Comparison of ENCODE assay signal across 14 cellular contexts in genomic region chr1:53329183-53329544, GRCh38. TPM values are rescaled to one million over a fixed set of nuclear protein-coding genes. Genes with fewer than 3 reads are reported as not detected.
DNase-seq lines count a peak whose midpoint lies in the region; ATAC-seq, FAIRE-seq and TF ChIP-seq lines count a peak whose summit lies in the region.
"Had no signal": no experiment of that assay in that cellular context is flagged by ENCODE, and none has a peak within 500 bp of the region (broad histone marks: within the 10 kb centered on the region; RNA-seq: fewer than 3 reads in every experiment).

No MANE protein-coding gene starts in this region.

- no peaks in the 10 kb centered on the region for H3K9me3 Mint-ChIP-seq in CD8-positive, alpha-beta T cell
- H3K9me3 Mint-ChIP-seq in activated naive CD8-positive, alpha-beta T cell (ENCODE audit: low read depth), result no peaks in the 10 kb centered on the region
- peaks cover 0 to 1% (median 0%) of the 10 kb centered on the region in 11 donors for H3K9me3 Mint-ChIP-seq in naive thymus-derived CD4-positive, alpha-beta T cell

- H3K4me3 ChIP-seq in CD8-positive, alpha-beta T cell (ENCODE audit: low read depth, low read length), result no peak overlapping the region
- H3K4me3 ChIP-seq in HL-60 (replicated peaks; ENCODE audit: insufficient read depth, low read length), result peak overlapping the region; percentile 8; the same call in 1 of the 2 replicates
- no peak overlapping the region for H3K4me3 ChIP-seq in naive thymus-derived CD4-positive, alpha-beta T cell (ENCODE audit: low read length)
- H3K4me3 ChIP-seq: thoracic aorta had no signal

- POLR2A ChIA-PET in CD8-positive, alpha-beta T cell (lab: Charles Lee), result no interaction called here
- POLR2A ChIA-PET in naive thymus-derived CD4-positive, alpha-beta T cell (lab: Charles Lee), result no interaction called here

- H3K4me3 Mint-ChIP-seq in CD8-positive, alpha-beta T cell, result peak overlapping the region; percentile 55
- H3K4me3 Mint-ChIP-seq in activated naive CD8-positive, alpha-beta T cell, result peak overlapping the region; percentile 61
- H3K4me3 Mint-ChIP-seq in naive thymus-derived CD4-positive, alpha-beta T cell, result peak overlapping the region in 8 of 10 donors; percentile 29 to 93 (median 58)

- FAIRE-seq in HTR-8/SVneo (lab: Jason Lieb, UNC), result no peak

- H3K4me1 ChIP-seq in CD8-positive, alpha-beta T cell (ENCODE audit: insufficient read depth, low read length), result peaks cover 6% of the 10 kb centered on the region
- peaks cover 5 to 14% of the 10 kb centered on the region in 2 donors for H3K4me1 ChIP-seq in naive thymus-derived CD4-positive, alpha-beta T cell (ENCODE audit: control insufficient read depth in 2 of 2, insufficient read depth in 2 of 2, low read length in 2 of 2)
- peaks cover 10% of the 10 kb centered on the region for H3K4me1 ChIP-seq in foreskin keratinocyte

- H3K4me1 Mint-ChIP-seq in CD8-positive, alpha-beta T cell (ENCODE audit: low read depth), result peaks cover 16% of the 10 kb centered on the region
- H3K4me1 Mint-ChIP-seq in activated naive CD8-positive, alpha-beta T cell (ENCODE audit: low read depth), result peaks cover 15% of the 10 kb centered on the region
- H3K4me1 Mint-ChIP-seq in naive thymus-derived CD4-positive, alpha-beta T cell, result peaks cover 4 to 40% (median 12%) of the 10 kb centered on the region in 7 donors

- H3K9me3 ChIP-seq in CD8-positive, alpha-beta T cell (ENCODE audit: low read length), result no peaks in the 10 kb centered on the region
- no peaks in the 10 kb centered on the region for H3K9me3 ChIP-seq in naive thymus-derived CD4-positive, alpha-beta T cell (ENCODE audit: control insufficient read depth in 2 of 3, low read length in 3 of 3)
- H3K9me3 ChIP-seq: thoracic aorta had no signal

- no peaks in the 10 kb centered on the region for H3K27me3 Mint-ChIP-seq in CD8-positive, alpha-beta T cell (ENCODE audit: low read depth)
- no peaks in the 10 kb centered on the region for H3K27me3 Mint-ChIP-seq in activated naive CD8-positive, alpha-beta T cell
- no peaks in the 10 kb centered on the region for H3K27me3 Mint-ChIP-seq in naive thymus-derived CD4-positive, alpha-beta T cell

- intact Hi-C loops in CD8-positive, alpha-beta T cell (cut with DNase I, micrococcal nuclease), result loop anchor here (2.0 to 10.0 kb wide), 11 partner anchors 38 to 1272 kb away; partner anchors contain the start of genes CC2D1B (in 2 of the 2), BTF3L4 (in 1 of the 2), CZIB (in 1 of the 2) and ECHDC2 (in 1 of the 2)
- intact Hi-C loops in naive thymus-derived CD4-positive, alpha-beta T cell (cut with micrococcal nuclease), result loop anchor here (2.0 to 10.0 kb wide), 7 partner anchors 37 to 1436 kb away; partner anchors contain the start of genes BTF3L4 (in 2 of the 2), TXNDC12 (in 2 of the 2), NDC1 (in 1 of the 2) and PARS2 (in 1 of the 2)

- no peaks in the 10 kb centered on the region for H3K36me3 ChIP-seq in CD8-positive, alpha-beta T cell (ENCODE audit: insufficient read depth, low read length)
- peaks cover 0 to 4% (median 0%) of the 10 kb centered on the region in 3 experiments for H3K36me3 ChIP-seq in naive thymus-derived CD4-positive, alpha-beta T cell (ENCODE audit: control insufficient read depth in 2 of 3, insufficient read depth in 3 of 3, low read length in 3 of 3)
- H3K36me3 ChIP-seq: thoracic aorta had no signal

- DNase-seq in CD8-positive, alpha-beta T cell, result no peak
- DNase-seq in HL-60 (ENCODE audit: low read depth in 1 of 2, low spot score in 1 of 2), result no peak
- DNase-seq in naive thymus-derived CD4-positive, alpha-beta T cell, result no peak
- DNase-seq in NCI-H82 treated with DMSO at 0.1 percent for 48 hours (lab: John Stamatoyannopoulos, UW; ENCODE audit: unreplicated experiment), result no peak
- DNase-seq in HTR-8/SVneo (ENCODE audit: insufficient read length, low spot score), result no peak
- no peak for DNase-seq in foreskin keratinocyte
- no peak for DNase-seq in cerebellar cortex (ENCODE audit: low spot score)
- DNase-seq: NCI-H2081, PC-9 had no signal

- H3K27me3 ChIP-seq in CD8-positive, alpha-beta T cell (ENCODE audit: insufficient read depth, low read length), result no peaks in the 10 kb centered on the region
- H3K27me3 ChIP-seq in HL-60 (ENCODE audit: insufficient read depth, poor library complexity, severe bottlenecking) (no peaks in the 10 kb centered on the region), foreskin keratinocyte (peaks cover 2% of the 10 kb centered on the region)
- H3K27me3 ChIP-seq in naive thymus-derived CD4-positive, alpha-beta T cell (ENCODE audit: control insufficient read depth in 2 of 2, insufficient read depth in 2 of 2, low read length in 2 of 2), result no peaks in the 10 kb centered on the region

- no peak overlapping the region for H3K27ac ChIP-seq in CD8-positive, alpha-beta T cell (ENCODE audit: low read depth, low read length)
- H3K27ac ChIP-seq in HL-60 (replicated peaks) (no peak overlapping the region), foreskin keratinocyte (no peak overlapping the region)
- no peak overlapping the region for H3K27ac ChIP-seq in naive thymus-derived CD4-positive, alpha-beta T cell (ENCODE audit: low read depth, low read length)
- H3K27ac ChIP-seq: epithelial cell of prostate, PC-9, thoracic aorta had no signal

- no peak for TF ChIP-seq CTCF in CD8-positive, alpha-beta T cell (IDR thresholded peaks at IDR 0.05)
- TF ChIP-seq CTCF in HL-60 (IDR thresholded peaks at IDR 0.05; ENCODE audit: insufficient read depth, low read length) (no peak), foreskin keratinocyte (conservative IDR thresholded peaks at IDR 0.05) (no peak)

- ATAC-seq in CD8-positive, alpha-beta T cell, result no peak
- ATAC-seq in naive thymus-derived CD4-positive, alpha-beta T cell, result no peak
- no peak for ATAC-seq in foreskin keratinocyte
- ATAC-seq: HCT116, right cardiac atrium had no signal

- H3K36me3 Mint-ChIP-seq in CD8-positive, alpha-beta T cell, result peaks cover 5% of the 10 kb centered on the region
- H3K36me3 Mint-ChIP-seq in activated naive CD8-positive, alpha-beta T cell, result peaks cover 5% of the 10 kb centered on the region
- peaks cover 0 to 12% (median 0%) of the 10 kb centered on the region in 5 donors for H3K36me3 Mint-ChIP-seq in naive thymus-derived CD4-positive, alpha-beta T cell

- CTCF ChIA-PET in CD8-positive, alpha-beta T cell (lab: Charles Lee), result no interaction called here
- CTCF ChIA-PET in naive thymus-derived CD4-positive, alpha-beta T cell (lab: Charles Lee), result no interaction called here

- no peak overlapping the region for H3K27ac Mint-ChIP-seq in CD8-positive, alpha-beta T cell
- no peak overlapping the region for H3K27ac Mint-ChIP-seq in activated naive CD8-positive, alpha-beta T cell
- H3K27ac Mint-ChIP-seq in naive thymus-derived CD4-positive, alpha-beta T cell, result peak overlapping the region in 2 of 9 donors; percentile 21 to 43

RNA-seq across cellular contexts. Expression of gene LRP8, which starts 1.3 kb away (rescaled TPM):
- 1 to 10 TPM; 7.8 to 8.9 TPM for total RNA-seq in CD8-positive, alpha-beta T cell
- 10 to 100 TPM in 2 of 5 experiments, 1 to 10 TPM in 3; 4.3 to 45.8 (median 9.9) TPM for total RNA-seq in naive thymus-derived CD4-positive, alpha-beta T cell
- polyA plus RNA-seq in naive thymus-derived CD4-positive, alpha-beta T cell, result under 1 TPM; 0.64 to 0.92 TPM
- 30.5 and 38.9 TPM in 2 replicates for total RNA-seq in foreskin keratinocyte
- 7.3 and 10.7 TPM in 2 replicates for polyA plus RNA-seq in foreskin keratinocyte
